8 cellular contexts compared by ENCODE assay signal in genomic region chr9:125650271-125650737, GRCh38. TPM values are rescaled to one million over a fixed set of nuclear protein-coding genes. Genes with fewer than 3 reads are reported as not detected.
DNase-seq lines count a peak whose midpoint lies in the region; ATAC-seq lines count a peak whose summit lies in the region.

No MANE protein-coding gene starts in this region.

- H3K27ac ChIP-seq in iPS-20b (ENCODE audit: low read length): peak overlapping the region; percentile 64

- no peaks in the 10 kb centered on the region for H3K9me3 ChIP-seq in iPS-20b (ENCODE audit: insufficient read depth, low read depth, low read length)

- H3K27me3 Mint-ChIP-seq in T-cell: no peaks in the 10 kb centered on the region

- DNase-seq in AG08395 (ENCODE audit: low spot score): peak; percentile 58
- peak in 1 of 34 experiments; percentile 16 for DNase-seq in T-cell
- no peak for DNase-seq in NCI-H1048 (lab: John Stamatoyannopoulos, UW)
- DNase-seq in NCI-H2029 (lab: John Stamatoyannopoulos, UW): no peak
- DNase-seq in retina: no peak

- H3K9ac ChIP-seq in iPS-20b (ENCODE audit: low read depth, low read length): peak overlapping the region; percentile 44

- H3K9me3 Mint-ChIP-seq in T-cell: no peaks in the 10 kb centered on the region

- ATAC-seq in GM18870 (IDR thresholded peaks at IDR 0.05; ENCODE audit: unreplicated experiment) (peak; percentile 66), HG03066 (IDR thresholded peaks at IDR 0.05; ENCODE audit: low read depth, unreplicated experiment) (peak; percentile 67), T-cell (replicated peaks in 1 of 4) (peak in 2 of 4 experiments; percentile 19 to 49)

- H3K36me3 ChIP-seq in iPS-20b (ENCODE audit: insufficient read depth, low read depth, low read length): no peaks in the 10 kb centered on the region

- peak overlapping the region; percentile 1 to 69 for H3K27ac Mint-ChIP-seq in T-cell

- H3K4me1 Mint-ChIP-seq in T-cell: peaks cover 57 to 69% (median 59%) of the 10 kb centered on the region in 3 donors

- H3K36me3 Mint-ChIP-seq in T-cell: peaks cover 29% of the 10 kb centered on the region

- CTCF ChIA-PET in T-cell (lab: Charles Lee): interaction anchor here in 1 of 2 donors (0.6 kb wide), 1 partner anchor 640 kb away, joined by 5 read pairs; no protein-coding TSS in a partner anchor

- H3K4me3 Mint-ChIP-seq in T-cell: no peak overlapping the region

- no peak overlapping the region for H3K4me3 ChIP-seq in iPS-20b (ENCODE audit: low read length)

- peaks cover 66% of the 10 kb centered on the region for H3K4me1 ChIP-seq in iPS-20b (ENCODE audit: insufficient read depth, low read length)

- H3K27me3 ChIP-seq in iPS-20b (ENCODE audit: insufficient read depth, low read length): no peaks in the 10 kb centered on the region

- POLR2A ChIA-PET in T-cell (lab: Charles Lee): no interaction called here

RNA-seq across cellular contexts. Expression of gene MAPKAP1, which starts 56.7 kb away (rescaled TPM):
- 10 to 100 TPM; 50.2 to 60.3 (median 55.6) TPM for total RNA-seq in T-cell
